Comparison of ENCODE assay signal across 18 cellular contexts in genomic region chr1:34828611-34829010, GRCh38. TPM values are rescaled to one million over a fixed set of nuclear protein-coding genes. Genes with fewer than 3 reads are reported as not detected.
DNase-seq lines count a peak whose midpoint lies in the region; TF ChIP-seq lines count a peak whose summit lies in the region.
"Had no signal": no experiment of that assay in that cellular context is flagged by ENCODE, and none has a peak within 500 bp of the region (broad histone marks: within the 10 kb centered on the region; RNA-seq: fewer than 3 reads in every experiment).

No MANE protein-coding gene starts in this region.

- no peaks in the 10 kb centered on the region for H3K36me3 ChIP-seq in endodermal cell (ENCODE audit: control insufficient read depth, insufficient read depth, low read length)

- WGBS in endodermal cell (ENCODE audit: insufficient coverage in 1 of 2, insufficient read length in 1 of 2), 2 experiments: 86 to 100% methylated on average over 2 of the region's 2 CpGs

- H3K36me3 Mint-ChIP-seq in activated CD4-positive, alpha-beta T cell treated with anti-CD3 and anti-CD28 coated beads, Interleukin-2, amount 10 ng/mL, durations not matched to agents 24 days and 14 days (ENCODE audit: low read depth): no peaks in the 10 kb centered on the region
- peaks cover 4% of the 10 kb centered on the region for H3K36me3 Mint-ChIP-seq in endodermal cell (ENCODE audit: low read depth)

- H3K4me3 Mint-ChIP-seq in activated CD4-positive, alpha-beta T cell treated with anti-CD3 and anti-CD28 coated beads, Interleukin-2, amount 10 ng/mL, durations not matched to agents 24 days and 14 days: no peak overlapping the region
- no peak overlapping the region for H3K4me3 Mint-ChIP-seq in endodermal cell
- H3K4me3 Mint-ChIP-seq: CD8-positive, alpha-beta memory T cell; IgD-negative memory B cell had no signal

- no peak overlapping the region for H3K9ac ChIP-seq in endodermal cell (ENCODE audit: extremely low read depth, low read length, poor library complexity, severe bottlenecking)
- H3K9ac ChIP-seq: GM23248 had no signal

- H3K4me1 ChIP-seq in endodermal cell (ENCODE audit: control insufficient read depth, insufficient read depth, low read length): peaks cover 17% of the 10 kb centered on the region
- H3K4me1 ChIP-seq: Caco-2 had no signal

- TF ChIP-seq CTCF in endodermal cell (conservative IDR thresholded peaks at IDR 0.05): no peak

- no peak overlapping the region for H3K4me3 ChIP-seq in endodermal cell (ENCODE audit: low read length)
- H3K4me3 ChIP-seq: GM23248 had no signal

- peaks cover 6% of the 10 kb centered on the region for H3K9me3 ChIP-seq in endodermal cell (ENCODE audit: control insufficient read depth, low read length)
- H3K9me3 ChIP-seq: Caco-2 had no signal

- no peaks in the 10 kb centered on the region for H3K4me1 Mint-ChIP-seq in activated CD4-positive, alpha-beta T cell treated with anti-CD3 and anti-CD28 coated beads, Interleukin-2, amount 10 ng/mL, durations not matched to agents 24 days and 14 days
- H3K4me1 Mint-ChIP-seq in endodermal cell: peaks cover 30% of the 10 kb centered on the region
- H3K4me1 Mint-ChIP-seq: CD8-positive, alpha-beta memory T cell had no signal

- H3K9me3 Mint-ChIP-seq in activated CD4-positive, alpha-beta T cell treated with anti-CD3 and anti-CD28 coated beads, Interleukin-2, amount 10 ng/mL, durations not matched to agents 24 days and 14 days: no peaks in the 10 kb centered on the region
- no peaks in the 10 kb centered on the region for H3K9me3 Mint-ChIP-seq in endodermal cell
- H3K9me3 Mint-ChIP-seq: CD8-positive, alpha-beta memory T cell; IgD-negative memory B cell had no signal

- no peaks in the 10 kb centered on the region for H3K27me3 Mint-ChIP-seq in activated CD4-positive, alpha-beta T cell treated with anti-CD3 and anti-CD28 coated beads, Interleukin-2, amount 10 ng/mL, durations not matched to agents 24 days and 14 days
- H3K27me3 Mint-ChIP-seq in endodermal cell (ENCODE audit: insufficient read depth): peaks cover 4% of the 10 kb centered on the region
- H3K27me3 Mint-ChIP-seq: IgD-negative memory B cell had no signal

- H3K27ac ChIP-seq in endodermal cell (ENCODE audit: low read depth, low read length): no peak overlapping the region
- H3K27ac ChIP-seq: 22Rv1, GM23248 had no signal

- DNase-seq in activated CD4-positive, alpha-beta T cell treated with anti-CD3 and anti-CD28 coated beads, Interleukin-2, amount 10 ng/mL, durations not matched to agents 24 days and 14 days: peak; percentile 39
- DNase-seq in activated CD4-positive, alpha-beta T cell treated with anti-CD3 and anti-CD28 coated beads, Interleukin-2, amount 50 U/mL, for 4 hours: no peak
- DNase-seq in endodermal cell (peak; percentile 22), posterior vena cava (ENCODE audit: low spot score) (peak; percentile 24), activated T-cell treated with anti-CD3 and anti-CD28 coated beads for 4 hours (no peak), NK-92 (lab: John Stamatoyannopoulos, UW; ENCODE audit: unreplicated experiment) (no peak), DMS153 treated with DMSO at 0.1 percent for 48 hours (lab: John Stamatoyannopoulos, UW; ENCODE audit: unreplicated experiment) (no peak)
- no peak for DNase-seq in stimulated activated naive CD4-positive, alpha-beta T cell treated with Interleukin-2 at 50 U/mL for 16 hours (lab: John Stamatoyannopoulos, UW)
- DNase-seq: Caco-2; CD8-positive, alpha-beta memory T cell; DMS53; H7 had no signal

- no peak overlapping the region for H3K27ac Mint-ChIP-seq in activated CD4-positive, alpha-beta T cell treated with anti-CD3 and anti-CD28 coated beads, Interleukin-2, amount 10 ng/mL, durations not matched to agents 24 days and 14 days
- no peak overlapping the region for H3K27ac Mint-ChIP-seq in endodermal cell
- H3K27ac Mint-ChIP-seq: CD8-positive, alpha-beta memory T cell; IgD-negative memory B cell had no signal

- H3K27me3 ChIP-seq in endodermal cell (ENCODE audit: control insufficient read depth, insufficient read depth, low read length, poor library complexity, severe bottlenecking): no peaks in the 10 kb centered on the region

- intact Hi-C loops in activated CD4-positive, alpha-beta T cell treated with anti-CD3 and anti-CD28 coated beads, Interleukin-2, amount 10 ng/mL, durations not matched to agents 24 days and 14 days (cut with micrococcal nuclease): no loop called here
- intact Hi-C loops in posterior vena cava (cut with DNase I): no loop called here

RNA-seq across cellular contexts. Expression of gene SMIM12, which starts 30.9 kb away (rescaled TPM):
- total RNA-seq in activated CD4-positive, alpha-beta T cell treated with anti-CD3 and anti-CD28 coated beads, Interleukin-2, amount 10 ng/mL, durations not matched to agents 24 days and 14 days: 63.2 TPM in 2 replicates
- total RNA-seq in endodermal cell: 10 to 100 TPM; 43.0 to 47.6 TPM
- polyA plus RNA-seq in endodermal cell (2013, experiment 1 of 2): 29.8 TPM
- 31.3 TPM for polyA plus RNA-seq in endodermal cell (2013, experiment 2 of 2)
- 10 to 100 TPM; 52.3 to 57.5 TPM for total RNA-seq in posterior vena cava

RNA-seq across cellular contexts. Expression of gene GJA4, which starts 35.8 kb away (rescaled TPM):
- not detected in 2 replicates for total RNA-seq in activated CD4-positive, alpha-beta T cell treated with anti-CD3 and anti-CD28 coated beads, Interleukin-2, amount 10 ng/mL, durations not matched to agents 24 days and 14 days
- total RNA-seq in endodermal cell (1 to 10 TPM; 9.0 TPM), posterior vena cava (10 to 100 TPM; 21.8 to 26.8 TPM)
- 7.8 TPM for polyA plus RNA-seq in endodermal cell (2013, experiment 1 of 2)
- polyA plus RNA-seq in endodermal cell (2013, experiment 2 of 2): 6.7 TPM
- total RNA-seq: A673; Caco-2; CD8-positive, alpha-beta memory T cell; GM23248; HT-29 had no signal
- polyA plus RNA-seq: BJ; CD8-positive, alpha-beta memory T cell; GM23248; IgD-negative memory B cell had no signal

RNA-seq across cellular contexts. Expression of gene GJB3, which starts 47.6 kb away (rescaled TPM):
- not detected in 2 replicates for total RNA-seq in activated CD4-positive, alpha-beta T cell treated with anti-CD3 and anti-CD28 coated beads, Interleukin-2, amount 10 ng/mL, durations not matched to agents 24 days and 14 days
- total RNA-seq in endodermal cell: 1 to 10 TPM in 1 of 2 donors, under 1 TPM in 1; 0.38 to 2.9 TPM
- 0.21 TPM for polyA plus RNA-seq in endodermal cell (2013, experiment 1 of 2)
- polyA plus RNA-seq in endodermal cell (2013, experiment 2 of 2): 0.37 TPM
- not detected for total RNA-seq in posterior vena cava
- total RNA-seq: A673; CD8-positive, alpha-beta memory T cell had no signal
- polyA plus RNA-seq: BJ; CD8-positive, alpha-beta memory T cell; GM23248; IgD-negative memory B cell had no signal

Comparison
In these comparisons a context has a peak if more than half of its experiments do, and no peak if none do; other contexts are left out.
1. DNase-seq: peak in activated CD4-positive, alpha-beta T cell treated with anti-CD3 and anti-CD28 coated beads, Interleukin-2, amount 10 ng/mL, durations not matched to agents 24 days and 14 days (single experiment), endodermal cell (single experiment) and posterior vena cava (single experiment); none in activated CD4-positive, alpha-beta T cell treated with anti-CD3 and anti-CD28 coated beads, Interleukin-2, amount 50 U/mL, for 4 hours (0 of 2), activated T-cell treated with anti-CD3 and anti-CD28 coated beads for 4 hours (single experiment), NK-92 (single experiment), stimulated activated naive CD4-positive, alpha-beta T cell treated with Interleukin-2 at 50 U/mL for 16 hours (single experiment) and DMS153 treated with DMSO at 0.1 percent for 48 hours (single experiment).